ENCODE assay signal across 21 cellular contexts in the genomic region with DNA sequence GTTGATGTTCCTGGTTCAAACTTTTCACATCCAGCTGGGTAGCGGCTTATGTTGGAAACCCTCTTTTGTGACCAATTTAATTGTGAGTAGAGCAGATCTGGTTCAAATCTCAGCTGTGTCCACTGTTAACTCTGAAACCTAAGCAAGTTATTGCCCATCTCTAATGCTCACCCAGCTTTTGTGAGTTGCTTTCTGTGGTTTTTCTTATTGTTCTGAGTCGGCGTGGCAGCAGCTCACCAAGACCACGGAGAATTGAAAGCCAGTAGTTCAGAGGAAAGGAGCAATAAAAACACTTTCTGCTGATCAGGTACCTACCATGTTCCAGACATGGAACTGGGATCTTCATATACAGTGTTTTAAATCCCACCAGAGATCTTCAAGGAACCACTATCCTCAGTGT.
"Had no signal": no experiment of that assay in that cellular context is flagged by ENCODE, and none has a peak within 500 bp of the region (broad histone marks: within the 10 kb centered on the region; RNA-seq: fewer than 3 reads in every experiment).

No MANE protein-coding gene starts in this region.

- DNase-seq: activated CD4-positive, alpha-beta memory T cell treated with anti-CD3 and anti-CD28 coated beads for 36 hours; activated CD4-positive, alpha-beta T cell treated with anti-CD3 and anti-CD28 coated beads, Interleukin-2, amount 10 ng/mL, durations not matched to agents 24 days and 14 days; activated effector memory CD4-positive, alpha-beta T cell treated with Interleukin-2 at 50 U/mL for 16 hours; activated naive CD4-positive, alpha-beta T cell treated with Interleukin-2 at 50 U/mL for 16 hours; activated T-cell treated with anti-CD3 and anti-CD28 coated beads, Interleukin-2, amount 50 U/mL, for 4 hours; central memory CD4-positive, alpha-beta T cell; left cardiac atrium; naive thymus-derived CD4-positive, alpha-beta T cell; ovary; retina; stimulated activated CD4-positive, alpha-beta T cell treated with anti-CD3 and anti-CD28 coated beads, Interleukin-12 subunit alpha, Interleukin-12 subunit beta, amount 100 ng/mL, for 4 hours; stimulated activated CD4-positive, alpha-beta T cell treated with anti-CD3 and anti-CD28 coated beads, Interleukin-4, amount 100 ng/mL, for 1 hour; T-helper 9 cell; tibial artery; WERI-Rb-1 had no signal

- H3K4me3 ChIP-seq: ascending aorta, breast epithelium, gastroesophageal sphincter, hepatocyte, ovary, skin epidermis, suprapubic skin, tibial artery had no signal

- H3K27me3 ChIP-seq: ascending aorta, breast epithelium, gastroesophageal sphincter, hepatocyte, ovary, suprapubic skin, tibial artery had no signal

- H3K27ac ChIP-seq: ascending aorta, breast epithelium, gastroesophageal sphincter, hepatocyte, ovary, skin epidermis, suprapubic skin, tibial artery, WERI-Rb-1 had no signal

- H3K4me1 ChIP-seq: ascending aorta, gastroesophageal sphincter, suprapubic skin, tibial artery had no signal

- H3K9me3 ChIP-seq: ascending aorta, breast epithelium, gastroesophageal sphincter, ovary, suprapubic skin, tibial artery had no signal

- H3K36me3 ChIP-seq: ascending aorta, breast epithelium, gastroesophageal sphincter, ovary, suprapubic skin, tibial artery, WERI-Rb-1 had no signal

- H3K4me2 ChIP-seq: hepatocyte had no signal
